25 cellular contexts compared by ENCODE assay signal in the genomic region with DNA sequence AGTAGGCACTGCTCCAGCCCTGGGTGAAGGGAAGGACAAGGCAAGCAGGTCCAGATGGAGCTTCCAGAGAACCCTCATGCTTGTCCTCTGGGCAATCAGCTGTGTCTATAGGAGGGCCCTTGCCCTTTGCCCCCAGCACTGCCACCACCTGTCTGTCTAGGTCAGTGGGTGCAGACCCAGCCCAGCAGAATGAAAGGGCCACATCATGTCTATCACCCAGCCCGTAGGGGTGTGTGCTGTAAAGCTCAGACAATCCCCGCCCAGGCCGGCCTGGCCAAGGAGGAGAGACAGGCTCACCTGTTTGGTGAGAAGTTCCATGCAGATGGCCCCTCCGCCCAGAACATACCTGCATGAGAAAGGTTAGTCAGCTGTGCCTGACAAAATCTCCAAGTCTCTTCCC. TPM values are rescaled to one million over a fixed set of nuclear protein-coding genes. Genes with fewer than 3 reads are reported as not detected.
DNase-seq lines count a peak whose midpoint lies in the region; ATAC-seq and TF ChIP-seq lines count a peak whose summit lies in the region.
"Had no signal": no experiment of that assay in that cellular context is flagged by ENCODE, and none has a peak within 500 bp of the region (broad histone marks: within the 10 kb centered on the region; RNA-seq: fewer than 3 reads in every experiment).

No MANE protein-coding gene starts in this region.

- no peaks in the 10 kb centered on the region for H3K27me3 Mint-ChIP-seq in stimulated activated naive B cell treated with anti-CD40 and anti-IgM and Interleukin-4, amounts not matched to agents 10 μg/mL and 1 μg/mL and 100 μg/mL, for 72 hours
- H3K27me3 Mint-ChIP-seq: CD4-positive, alpha-beta T cell had no signal

- H2AFZ ChIP-seq in KMS-11 (ENCODE audit: low read depth) (no peak overlapping the region), OCI-LY7 (ENCODE audit: low read length) (no peak overlapping the region)

- peak overlapping the region; percentile 27; the same call in 1 of the 2 replicates for H3K4me2 ChIP-seq in KMS-11
- no peak overlapping the region for H3K4me2 ChIP-seq in OCI-LY7 (ENCODE audit: low read length)
- H3K4me2 ChIP-seq: BLaER1, SK-N-SH had no signal

- H3K27ac ChIP-seq in KMS-11 = no peak overlapping the region
- 0 out of 2 replicates have a peak overlapping the region, but pooled peaks have one; percentile 3 for H3K27ac ChIP-seq in RWPE1
- H3K27ac ChIP-seq in OCI-LY7 (ENCODE audit: low read depth, low read length, poor library complexity, severe bottlenecking) = no peak overlapping the region
- H3K27ac ChIP-seq: BLaER1 had no signal

- H3K79me2 ChIP-seq in KMS-11 (ENCODE audit: insufficient read depth, low read depth) (peaks cover 12% of the 10 kb centered on the region), OCI-LY7 (ENCODE audit: insufficient read depth, low read depth, low read length) (peaks cover 9% of the 10 kb centered on the region)

- peaks cover 55% of the 10 kb centered on the region for H3K4me1 ChIP-seq in KMS-11 (ENCODE audit: low read depth, poor library complexity, severe bottlenecking)
- peaks cover 5% of the 10 kb centered on the region for H3K4me1 ChIP-seq in OCI-LY7 (ENCODE audit: insufficient read depth, low read length, poor library complexity, severe bottlenecking)

- no peaks in the 10 kb centered on the region for H3K27me3 ChIP-seq in KMS-11 (ENCODE audit: insufficient read depth, low read depth)
- H3K27me3 ChIP-seq: BLaER1, MG63 had no signal

- CTCF ChIA-PET in RWPE1 (lab: Yijun Ruan, JAX) = interaction anchor here (1.0 kb wide), 1 partner anchor 564 kb away, joined by 3 read pairs; no protein-coding TSS in a partner anchor
- CTCF ChIA-PET in OCI-LY7 (lab: Charles Lee; ENCODE audit: unreplicated experiment) = no interaction called here

- POLR2A ChIA-PET in RWPE1 (lab: Yijun Ruan, JAX; ENCODE audit: low non-redundant PET) = no interaction called here
- POLR2A ChIA-PET in OCI-LY7 (lab: Charles Lee) = no interaction called here

- no TSS peak for BruUV-seq in OCI-LY7 (replicated peaks; lab: Mats Ljungman, UMichigan)

- no peak for TF ChIP-seq CTCF in KMS-11 (conservative IDR thresholded peaks at IDR 0.05; ENCODE audit: low read depth, low read length)
- TF ChIP-seq CTCF in RWPE1 (conservative IDR thresholded peaks at IDR 0.05; ENCODE audit: low read depth) = no peak
- no peak for TF ChIP-seq CTCF in OCI-LY7 (conservative IDR thresholded peaks at IDR 0.05; ENCODE audit: low read length)

- no peaks in the 10 kb centered on the region for H3K9me3 Mint-ChIP-seq in stimulated activated naive B cell treated with anti-CD40 and anti-IgM and Interleukin-4, amounts not matched to agents 10 μg/mL and 1 μg/mL and 100 μg/mL, for 72 hours
- H3K9me3 Mint-ChIP-seq: CD4-positive, alpha-beta T cell; HFFc6 had no signal

- intact Hi-C loops in OCI-LY7 (cut with micrococcal nuclease; ENCODE audit: unreplicated experiment) = no loop called here

- H3K36me3 Mint-ChIP-seq in stimulated activated naive B cell treated with anti-CD40 and anti-IgM and Interleukin-4, amounts not matched to agents 10 μg/mL and 1 μg/mL and 100 μg/mL, for 72 hours = peaks cover 31 to 73% of the 10 kb centered on the region in 2 donors

- H3K9ac ChIP-seq in KMS-11 = no peak overlapping the region; the same call in 1 of the 2 replicates
- H3K9ac ChIP-seq: BLaER1, SK-N-SH had no signal

- H3K9me2 ChIP-seq in OCI-LY7 (ENCODE audit: insufficient read depth, low read length) = no peaks in the 10 kb centered on the region
- H3K9me2 ChIP-seq: SK-N-SH had no signal

- no peaks in the 10 kb centered on the region for H4K20me1 ChIP-seq in KMS-11 (ENCODE audit: insufficient read depth)
- peaks cover 5% of the 10 kb centered on the region; the same call in 1 of the 2 replicates for H4K20me1 ChIP-seq in OCI-LY7 (ENCODE audit: insufficient read depth, low read length)

- no peaks in the 10 kb centered on the region for H3K9me3 ChIP-seq in OCI-LY7 (ENCODE audit: low read length)
- H3K9me3 ChIP-seq: BLaER1, HAP-1, MG63, SK-N-SH had no signal

- H3K27ac Mint-ChIP-seq in stimulated activated naive B cell treated with anti-CD40 and anti-IgM and Interleukin-4, amounts not matched to agents 10 μg/mL and 1 μg/mL and 100 μg/mL, for 72 hours = peak overlapping the region; percentile 59
- H3K27ac Mint-ChIP-seq: CD4-positive, alpha-beta T cell; HFFc6 had no signal

- H3K4me1 Mint-ChIP-seq in stimulated activated naive B cell treated with anti-CD40 and anti-IgM and Interleukin-4, amounts not matched to agents 10 μg/mL and 1 μg/mL and 100 μg/mL, for 72 hours = peaks cover 23 to 58% of the 10 kb centered on the region in 2 donors

- H3K36me3 ChIP-seq in KMS-11 (ENCODE audit: insufficient read depth) (peaks cover 45% of the 10 kb centered on the region), OCI-LY7 (ENCODE audit: insufficient read depth, low read length) (peaks cover 87% of the 10 kb centered on the region)

- H3K4me3 ChIP-seq in KMS-11 (IDR thresholded peaks at IDR 0.05; ENCODE audit: insufficient read depth, low read depth, low read length) (no peak overlapping the region), OCI-LY7 (ENCODE audit: low read depth, low read length, poor library complexity, severe bottlenecking) (no peak overlapping the region)
- H3K4me3 ChIP-seq: BLaER1, HAP-1, MG63 had no signal

- peak; percentile 80 for ATAC-seq in esophagus mucosa
- no peak for ATAC-seq in stimulated activated naive B cell treated with anti-CD40 and anti-IgM and Interleukin-4, amounts not matched to agents 10 μg/mL and 1 μg/mL and 100 μg/mL, for 72 hours (replicated peaks)
- no peak for ATAC-seq in GM18867 (IDR thresholded peaks at IDR 0.05; ENCODE audit: unreplicated experiment)

- DNase-seq in RWPE1 (ENCODE audit: low spot score) = no peak
- no peak for DNase-seq in stimulated activated naive B cell treated with anti-CD40 and anti-IgM and Interleukin-4, amounts not matched to agents 10 μg/mL and 1 μg/mL and 100 μg/mL, for 72 hours
- DNase-seq in dedifferentiated amniotic fluid mesenchymal stem cell (ENCODE audit: extremely low spot score) = no peak
- no peak for DNase-seq in OCI-LY7 (ENCODE audit: low spot score)
- DNase-seq: CD4-positive, alpha-beta T cell; COR-L47; DMS53; GOT3; HFFc6; KBM-7; MG63; NCI-H1694; NCI-H2029 treated with DMSO at 0.1 percent for 48 hours; NCI-H446 treated with DMSO at 0.1 percent for 48 hours; NCI-H526 treated with DMSO at 0.1 percent for 48 hours; OCI-M1; SK-N-SH had no signal

- H3K4me3 Mint-ChIP-seq in stimulated activated naive B cell treated with anti-CD40 and anti-IgM and Interleukin-4, amounts not matched to agents 10 μg/mL and 1 μg/mL and 100 μg/mL, for 72 hours = no peak overlapping the region
- H3K4me3 Mint-ChIP-seq: CD4-positive, alpha-beta T cell; HFFc6 had no signal

RNA-seq across cellular contexts. Expression of a gene that starts 7.0 kb away (rescaled TPM):
- 37.3 TPM for total RNA-seq in esophagus mucosa
- 34.6 and 54.0 TPM in 2 replicates for total RNA-seq in OCI-LY7 (2014; rRNA removed; shearing (Covaris generic))
- total RNA-seq in OCI-LY7 (2022) = 84.5 and 93.7 TPM in 2 replicates

RNA-seq across cellular contexts. Expression of a gene that starts 16.1 kb away (rescaled TPM):
- total RNA-seq in esophagus mucosa (0.20 TPM), OCI-LY7 (2022) (0.42 and 0.55 TPM in 2 replicates)
- 0.13 and 0.33 TPM in 2 replicates for total RNA-seq in OCI-LY7 (2014; rRNA removed; shearing (Covaris generic))
- total RNA-seq: CD4-positive, alpha-beta T cell; G401 had no signal

RNA-seq across cellular contexts. Expression of a gene that starts 49.3 kb away (rescaled TPM):
- total RNA-seq in esophagus mucosa (1.4 TPM), OCI-LY7 (2022) (not detected in 2 replicates)
- total RNA-seq in OCI-LY7 (2014; rRNA removed; shearing (Covaris generic)) = not detected in 2 replicates
- total RNA-seq: CD4-positive, alpha-beta T cell; G401; HFFc6; HT1080 had no signal

RNA-seq across cellular contexts. Expression of a gene that starts 49.5 kb away (rescaled TPM):
- total RNA-seq in esophagus mucosa (0.44 TPM), OCI-LY7 (2022) (not detected in 2 replicates)
- total RNA-seq in OCI-LY7 (2014; rRNA removed; shearing (Covaris generic)) = 0.13 TPM in 1 of 2 replicates, not detected in the other
- total RNA-seq: CD4-positive, alpha-beta T cell; Daoy; HFFc6; HT1080 had no signal

RNA-seq across cellular contexts. Expression of a gene that starts 56.5 kb away (rescaled TPM):
- total RNA-seq in esophagus mucosa (77.4 TPM), OCI-LY7 (2022) (136 and 139 TPM in 2 replicates)
- 87.8 and 90.2 TPM in 2 replicates for total RNA-seq in OCI-LY7 (2014; rRNA removed; shearing (Covaris generic))
